Comparison of ENCODE assay signal across 18 cellular contexts in genomic region chr4:59598233-59598618, GRCh38.
DNase-seq lines count a peak whose midpoint lies in the region; ATAC-seq and TF ChIP-seq lines count a peak whose summit lies in the region.
"Had no signal": no experiment of that assay in that cellular context is flagged by ENCODE, and none has a peak within 500 bp of the region (broad histone marks: within the 10 kb centered on the region; RNA-seq: fewer than 3 reads in every experiment).

No MANE protein-coding gene starts in this region.

- no peaks in the 10 kb centered on the region for H3K79me2 ChIP-seq in OCI-LY3 (ENCODE audit: low read length)

- no peaks in the 10 kb centered on the region for H3K9me3 ChIP-seq in OCI-LY3 (ENCODE audit: insufficient read depth, low read length)
- H3K9me3 ChIP-seq in mesodermal cell (ENCODE audit: control insufficient read depth, low read length) = no peaks in the 10 kb centered on the region

- 0 out of 2 replicates have a peak overlapping the region, but pooled peaks have one; percentile 15 for H2AFZ ChIP-seq in OCI-LY3 (ENCODE audit: low read depth, low read length)

- in situ Hi-C loops in brain microvascular endothelial cell (cut with HindIII; ENCODE audit: low pct_ligation_motif_present, low sequenced_read_pairs) = no loop called here

- H3K27ac ChIP-seq in OCI-LY3 (ENCODE audit: low read length) (no peak overlapping the region), mesodermal cell (ENCODE audit: low read depth, low read length, severe bottlenecking) (peak overlapping the region; percentile 41), brain microvascular endothelial cell (no peak overlapping the region)
- H3K27ac ChIP-seq: HL-60, KMS-11 had no signal

- 100% methylated on average over 1 of the region's 1 CpG for WGBS in mesodermal cell (ENCODE audit: insufficient coverage in 2 of 2), 2 experiments

- H3K4me3 ChIP-seq in OCI-LY3 (ENCODE audit: low read length) (no peak overlapping the region), choroid plexus epithelial cell (ENCODE audit: low read depth, low read length) (no peak overlapping the region), mesodermal cell (ENCODE audit: extremely low read depth, insufficient read depth, low read length, poor library complexity, severe bottlenecking) (no peak overlapping the region), brain microvascular endothelial cell (ENCODE audit: low read depth, low read length) (no peak overlapping the region)

- TF ChIP-seq CTCF in OCI-LY3 (IDR thresholded peaks at IDR 0.05; ENCODE audit: low read depth, low read length) = no peak
- TF ChIP-seq CTCF in choroid plexus epithelial cell (conservative IDR thresholded peaks at IDR 0.05; ENCODE audit: low read depth, low read length) = no peak
- no peak for TF ChIP-seq CTCF in brain microvascular endothelial cell (IDR thresholded peaks at IDR 0.05; ENCODE audit: low read depth, low read length, missing control alignments)

- no peak overlapping the region for H3K9ac ChIP-seq in OCI-LY3 (ENCODE audit: low read length)
- H3K9ac ChIP-seq: KMS-11 had no signal

- no peaks in the 10 kb centered on the region for H4K20me1 ChIP-seq in OCI-LY3 (ENCODE audit: insufficient read depth, low read length)

- no peak for ATAC-seq in GM18868 (IDR thresholded peaks at IDR 0.05; ENCODE audit: unreplicated experiment)

- H3K4me1 ChIP-seq in OCI-LY3 (ENCODE audit: low read length) = peaks cover 10% of the 10 kb centered on the region
- peaks cover 12% of the 10 kb centered on the region for H3K4me1 ChIP-seq in mesodermal cell (ENCODE audit: control insufficient read depth, insufficient read depth, low read length, poor library complexity, severe bottlenecking)

- no peak overlapping the region for H3K4me2 ChIP-seq in OCI-LY3 (ENCODE audit: low read length)
- H3K4me2 ChIP-seq: KMS-11 had no signal

- H3K27me3 ChIP-seq in OCI-LY3 (ENCODE audit: low read depth, low read length) (no peaks in the 10 kb centered on the region), brain microvascular endothelial cell (replicated peaks) (no peaks in the 10 kb centered on the region)

- DNase-seq in choroid plexus epithelial cell (ENCODE audit: low read depth) (peak; percentile 11), globus pallidus (ENCODE audit: low spot score) (peak; percentile 19), brain microvascular endothelial cell (no peak)
- no peak for DNase-seq in activated T-cell treated with anti-CD3 and anti-CD28 coated beads, Interleukin-2, amount 50 U/mL, for 48 hours
- no peak for DNase-seq in activated naive CD4-positive, alpha-beta T cell (lab: John Stamatoyannopoulos, UW)
- DNase-seq: 8988T; DMS 273 treated with DMSO at 0.1 percent for 48 hours; HCEC 1CT; NCI-H187; NCI-H2107; NCI-H510A; NCI-H748 treated with DMSO at 0.1 percent for 48 hours; NK-92 treated with Interleukin-12 subunit alpha and Interleukin-12 subunit beta, amount 100 ng/mL, for 24 hours had no signal

- no peaks in the 10 kb centered on the region for H3K36me3 ChIP-seq in OCI-LY3 (replicated peaks; ENCODE audit: low read depth, low read length)
- H3K36me3 ChIP-seq in mesodermal cell (ENCODE audit: control insufficient read depth, insufficient read depth, low read length) = no peaks in the 10 kb centered on the region
- no peaks in the 10 kb centered on the region for H3K36me3 ChIP-seq in brain microvascular endothelial cell (replicated peaks)

Comparison
In these comparisons a context has a peak if more than half of its experiments do, and no peak if none do; other contexts are left out.
1. DNase-seq: peak in choroid plexus epithelial cell (single experiment) and globus pallidus (single experiment); none in brain microvascular endothelial cell (single experiment), activated T-cell treated with anti-CD3 and anti-CD28 coated beads, Interleukin-2, amount 50 U/mL, for 48 hours (0 of 2) and activated naive CD4-positive, alpha-beta T cell (0 of 4).